Comparison of ENCODE assay signal across 8 cellular contexts in the genomic region with DNA sequence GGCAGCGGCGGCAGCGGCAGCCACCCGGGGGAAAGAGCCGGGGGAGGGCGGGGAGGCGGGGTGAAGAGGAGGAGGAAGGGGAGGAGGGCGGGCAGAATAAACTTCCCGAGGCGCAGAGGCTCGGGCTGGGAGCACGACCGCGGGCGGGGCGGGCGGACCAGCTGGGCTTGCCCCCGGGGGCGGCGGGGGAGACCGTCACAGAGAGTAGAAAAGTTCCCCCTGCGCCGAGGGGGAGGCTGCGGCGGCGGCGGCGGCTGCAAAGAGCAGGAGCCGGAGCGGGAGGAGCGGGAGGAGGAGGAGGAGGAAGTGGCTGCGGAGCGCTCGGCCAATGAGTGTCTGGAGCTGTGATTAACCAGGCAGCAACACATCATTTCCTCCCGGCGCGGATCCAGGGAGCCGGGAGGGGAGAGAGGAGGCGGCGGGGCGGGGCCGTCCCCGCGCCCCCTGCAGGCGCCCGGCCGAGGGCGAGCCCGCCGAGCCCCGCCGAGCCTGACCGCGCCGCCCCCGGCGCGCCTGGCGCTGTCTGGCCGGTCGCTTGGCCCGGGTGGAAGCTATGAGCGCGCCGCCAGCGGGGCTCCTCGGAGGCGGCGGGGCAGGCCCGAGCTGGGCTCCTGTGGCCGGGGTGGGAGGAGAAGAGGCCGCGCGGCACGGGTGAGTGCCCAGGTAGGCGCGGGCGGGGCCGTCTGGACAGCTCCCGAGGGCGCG. TPM values are rescaled to one million over a fixed set of nuclear protein-coding genes. Genes with fewer than 3 reads are reported as not detected.
DNase-seq lines count a peak whose midpoint lies in the region; ATAC-seq and TF ChIP-seq lines count a peak whose summit lies in the region.

A gene (minus strand): TSS at position 265 of the 705 bp plus-strand sequence. CDS start 76,837 bp downstream, outside the sequence.

- peak within 1 kb of the TSS; percentile 82 for H2AFZ ChIP-seq in smooth muscle cell (ENCODE audit: low read depth)

- H3K9ac ChIP-seq in smooth muscle cell (ENCODE audit: low read depth) = peak within 1 kb of the TSS; percentile 86

- H3K36me3 Mint-ChIP-seq in immature natural killer cell = no peaks in the 10 kb centered on the region

- peak; percentile 22 for TF ChIP-seq CTCF in smooth muscle cell (IDR thresholded peaks at IDR 0.05; ENCODE audit: borderline replicate concordance, insufficient read depth, poor library complexity, severe bottlenecking)

- H3K27me3 ChIP-seq in smooth muscle cell (ENCODE audit: low read depth) = no peaks in the 10 kb centered on the region

- H3K4me1 ChIP-seq in smooth muscle cell (ENCODE audit: low read depth) = peaks cover 12% of the 10 kb centered on the region

- H3K79me2 ChIP-seq in smooth muscle cell (ENCODE audit: low read depth) = peaks cover 37% of the 10 kb centered on the region

- peaks cover 16 to 17% of the 10 kb centered on the region in 2 donors for H3K4me1 Mint-ChIP-seq in immature natural killer cell

- H3K9me3 ChIP-seq in smooth muscle cell (replicated peaks; ENCODE audit: low read depth) = no peaks in the 10 kb centered on the region

- in situ Hi-C loops in ACHN (cut with HindIII; ENCODE audit: low pct_ligation_motif_present, low pct_unique_long_range_greater_than_20kb, low sequenced_read_pairs) = no loop called here

- H3F3A ChIP-seq in smooth muscle cell (ENCODE audit: low read depth) = peaks cover 5% of the 10 kb centered on the region

- ATAC-seq in GM18867 (IDR thresholded peaks at IDR 0.05; ENCODE audit: unreplicated experiment) (peak; percentile 87), HG03135 (IDR thresholded peaks at IDR 0.05; ENCODE audit: unreplicated experiment) (peak; percentile 91)

- peaks cover 36% of the 10 kb centered on the region for H4K20me1 ChIP-seq in smooth muscle cell (ENCODE audit: low read depth)

- H3K36me3 ChIP-seq in smooth muscle cell (ENCODE audit: low read depth) = no peaks in the 10 kb centered on the region

- peaks cover 0 to 9% (median 1%) of the 10 kb centered on the region in 3 donors for H3K27me3 Mint-ChIP-seq in immature natural killer cell (ENCODE audit: low read depth in 3 of 3)

- H3K27ac Mint-ChIP-seq in immature natural killer cell = peak within 1 kb of the TSS; percentile 25 to 91 (median 80)

- DNase-seq in ACHN (peak; percentile 98), NCI-H2227 treated with DMSO at 0.1 percent for 48 hours (lab: John Stamatoyannopoulos, UW) (peak; percentile 93), caudate nucleus (lab: John Stamatoyannopoulos, UW) (peak; percentile 59 to 96 (median 91)), immature natural killer cell (peak; percentile 72 to 77 (median 76)), smooth muscle cell (lab: John Stamatoyannopoulos, UW; ENCODE audit: unreplicated experiment) (peak; percentile 82)
- peak; percentile 66 to 78 (median 70) for DNase-seq in activated CD4-positive, CD25-positive, alpha-beta regulatory T cell (lab: John Stamatoyannopoulos, UW)

- 1% methylated on average over 14 of the region's 82 CpGs for WGBS in smooth muscle cell (ENCODE audit: low lambda C conversion rate)

- H3K27ac ChIP-seq in caudate nucleus (ENCODE audit: low read depth, low read length) (peak within 1 kb of the TSS; percentile 90), smooth muscle cell (ENCODE audit: low read depth) (peak within 1 kb of the TSS; percentile 86)

- peak within 1 kb of the TSS; percentile 85 for H3K4me3 ChIP-seq in smooth muscle cell

- no peaks in the 10 kb centered on the region for H3K9me3 Mint-ChIP-seq in immature natural killer cell

- peak within 1 kb of the TSS; percentile 95 for H3K4me2 ChIP-seq in smooth muscle cell

- peak within 1 kb of the TSS; percentile 85 to 94 (median 91) for H3K4me3 Mint-ChIP-seq in immature natural killer cell

RNA-seq across cellular contexts. Expression of the gene that starts here (rescaled TPM):
- 1 to 10 TPM in 2 of 3 donors, under 1 TPM in 1; 0.46 to 1.4 (median 1.1) TPM for polyA plus RNA-seq in immature natural killer cell
- total RNA-seq in smooth muscle cell = 22.0 and 32.7 TPM in 2 replicates
- 26.8 and 27.2 TPM in 2 replicates for polyA plus RNA-seq in smooth muscle cell

Comparison
In these comparisons a context has a peak if more than half of its experiments do, and no peak if none do; other contexts are left out.
1. Peak in every context shown above with its lines: DNase-seq, ATAC-seq, H3K4me3 ChIP-seq and H3K27ac ChIP-seq.
2. RNA of the gene that starts here (polyA plus RNA-seq): 26.8 to 27.2 TPM in smooth muscle cell; 0.46 to 1.4 TPM in immature natural killer cell; every median in the first group is over 10 times any median in the second.